In the genomic region with DNA sequence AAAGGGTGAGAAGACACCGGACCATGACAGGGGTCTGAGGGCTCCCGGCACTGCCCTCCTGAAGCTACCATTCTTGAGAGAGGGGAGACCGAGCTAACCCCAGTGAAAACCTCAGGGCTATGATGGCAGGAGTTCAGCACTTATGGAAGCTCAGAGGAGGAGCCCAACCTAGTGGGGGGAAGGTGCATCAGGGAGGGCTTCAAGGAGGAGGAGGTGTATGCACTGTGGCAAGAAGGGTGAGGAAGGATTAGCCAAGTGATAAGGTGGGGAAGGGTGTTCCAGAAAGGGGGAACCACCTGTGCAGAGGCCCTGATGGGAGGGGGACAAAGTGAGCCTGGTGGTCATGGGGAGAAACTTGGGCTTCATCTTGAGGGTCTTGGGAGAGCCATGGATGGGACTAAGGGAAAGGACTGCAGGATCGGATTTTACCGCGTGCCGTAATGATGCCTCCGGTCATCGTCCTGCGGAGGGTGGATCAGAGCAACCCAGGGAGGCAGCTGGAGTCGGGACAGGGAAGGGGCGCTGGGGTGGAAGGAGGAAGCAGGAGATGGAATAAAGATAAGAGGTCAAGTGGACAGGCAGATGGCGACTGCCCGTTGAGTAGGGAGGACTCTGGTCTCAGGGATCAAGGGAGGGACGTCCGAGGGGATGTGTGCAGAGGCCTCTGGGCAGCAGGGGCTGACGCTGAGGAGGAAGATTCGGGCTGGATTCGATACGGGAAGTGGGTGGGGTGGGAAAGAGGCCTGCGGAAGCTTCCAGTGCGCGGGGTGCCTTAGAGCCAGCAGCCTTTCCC, we compare ENCODE assay signal across 6 cellular contexts. TPM values are rescaled to one million over a fixed set of nuclear protein-coding genes. Genes with fewer than 3 reads are reported as not detected.
DNase-seq lines count a peak whose midpoint lies in the region; ATAC-seq and TF ChIP-seq lines count a peak whose summit lies in the region.

No MANE protein-coding gene starts in this region.

- no peaks in the 10 kb centered on the region for H3K36me3 ChIP-seq in gastroesophageal sphincter
- H3K36me3 ChIP-seq in thoracic aorta, result no peaks in the 10 kb centered on the region

- H3K36me3 Mint-ChIP-seq in activated CD4-positive, alpha-beta T cell treated with anti-CD3 and anti-CD28 coated beads, Interleukin-2, amount 10 ng/mL, durations not matched to agents 24 days and 14 days (ENCODE audit: low read depth), result no peaks in the 10 kb centered on the region

- ATAC-seq in gastroesophageal sphincter (no peak), thoracic aorta (ENCODE audit: insufficient number of reproducible peaks, low FRiP score, low read depth) (no peak)

- H3K27ac Mint-ChIP-seq in activated CD4-positive, alpha-beta T cell treated with anti-CD3 and anti-CD28 coated beads, Interleukin-2, amount 10 ng/mL, durations not matched to agents 24 days and 14 days, result no peak overlapping the region

- no peaks in the 10 kb centered on the region for H3K9me3 Mint-ChIP-seq in activated CD4-positive, alpha-beta T cell treated with anti-CD3 and anti-CD28 coated beads, Interleukin-2, amount 10 ng/mL, durations not matched to agents 24 days and 14 days

- H3K9me3 ChIP-seq in gastroesophageal sphincter (no peaks in the 10 kb centered on the region), thoracic aorta (no peaks in the 10 kb centered on the region)

- H3K27ac ChIP-seq in gastroesophageal sphincter, result peak overlapping the region in 2 of 4 donors; percentile 40 to 61
- H3K27ac ChIP-seq in thoracic aorta, result no peak overlapping the region

- H3K4me1 ChIP-seq in gastroesophageal sphincter (peaks cover 0 to 22% (median 4%) of the 10 kb centered on the region in 3 donors), thoracic aorta (ENCODE audit: control insufficient read depth in 1 of 2, low read depth in 2 of 2) (peaks cover 8 to 17% of the 10 kb centered on the region in 2 donors)

- peak overlapping the region; percentile 24 to 64 for H3K4me3 ChIP-seq in gastroesophageal sphincter
- H3K4me3 ChIP-seq in thoracic aorta, result peak overlapping the region; percentile 82

- H3K4me1 Mint-ChIP-seq in activated CD4-positive, alpha-beta T cell treated with anti-CD3 and anti-CD28 coated beads, Interleukin-2, amount 10 ng/mL, durations not matched to agents 24 days and 14 days, result peaks cover 10% of the 10 kb centered on the region

- no peak for TF ChIP-seq POLR2A in gastroesophageal sphincter (IDR thresholded peaks at IDR 0.05)

- TF ChIP-seq CTCF in gastroesophageal sphincter (IDR thresholded peaks at IDR 0.05) (no peak), thoracic aorta (IDR thresholded peaks at IDR 0.05) (no peak)

- 16 to 19% methylated on average over 12 to 23 of the region's 23 CpGs for WGBS in gastroesophageal sphincter (ENCODE audit: low coverage in 1 of 2), 2 donors

- no peak for TF ChIP-seq EP300 in gastroesophageal sphincter (IDR thresholded peaks at IDR 0.05)

- peaks cover 33% of the 10 kb centered on the region for H3K27me3 Mint-ChIP-seq in activated CD4-positive, alpha-beta T cell treated with anti-CD3 and anti-CD28 coated beads, Interleukin-2, amount 10 ng/mL, durations not matched to agents 24 days and 14 days

- DNase-seq in activated CD4-positive, alpha-beta T cell treated with anti-CD3 and anti-CD28 coated beads, Interleukin-2, amount 10 ng/mL, durations not matched to agents 24 days and 14 days, result no peak
- no peak for DNase-seq in activated CD4-positive, alpha-beta T cell treated with anti-CD3 and anti-CD28 coated beads for 4 hours
- no peak for DNase-seq in thoracic aorta (ENCODE audit: low spot score)
- no peak for DNase-seq in putamen (ENCODE audit: low spot score)
- DNase-seq in stimulated activated CD4-positive, alpha-beta T cell treated with anti-CD3 and anti-CD28 coated beads, Interleukin-15, amount 100 ng/mL, for 24 hours, result no peak

- peak overlapping the region; percentile 92 for H3K4me3 Mint-ChIP-seq in activated CD4-positive, alpha-beta T cell treated with anti-CD3 and anti-CD28 coated beads, Interleukin-2, amount 10 ng/mL, durations not matched to agents 24 days and 14 days

- intact Hi-C loops in activated CD4-positive, alpha-beta T cell treated with anti-CD3 and anti-CD28 coated beads, Interleukin-2, amount 10 ng/mL, durations not matched to agents 24 days and 14 days (cut with micrococcal nuclease), result no loop called here

- H3K27me3 ChIP-seq in gastroesophageal sphincter, result peaks cover 75% of the 10 kb centered on the region
- H3K27me3 ChIP-seq in thoracic aorta (replicated peaks; ENCODE audit: insufficient read depth), result no peaks in the 10 kb centered on the region

RNA-seq across cellular contexts. Expression of gene PSMD8, which starts 13.3 kb away (rescaled TPM):
- total RNA-seq in activated CD4-positive, alpha-beta T cell treated with anti-CD3 and anti-CD28 coated beads, Interleukin-2, amount 10 ng/mL, durations not matched to agents 24 days and 14 days, result 314 and 315 TPM in 2 replicates
- total RNA-seq in gastroesophageal sphincter (100 to 1,000 TPM; 161 to 208 (median 171) TPM), thoracic aorta (100 to 1,000 TPM; 173 to 178 TPM)

RNA-seq across cellular contexts. Expression of gene CATSPERG, which starts 25.4 kb away (rescaled TPM):
- 3.4 and 3.7 TPM in 2 replicates for total RNA-seq in activated CD4-positive, alpha-beta T cell treated with anti-CD3 and anti-CD28 coated beads, Interleukin-2, amount 10 ng/mL, durations not matched to agents 24 days and 14 days
- total RNA-seq in gastroesophageal sphincter, result 1 to 10 TPM in 3 of 4 donors, under 1 TPM in 1; 0.07 to 4.7 (median 2.6) TPM
- total RNA-seq in thoracic aorta, result 10 to 100 TPM in 1 of 2 donors, 1 to 10 TPM in 1; 8.7 to 11.9 TPM

RNA-seq across cellular contexts. Expression of gene GGN, which starts 26.8 kb away (rescaled TPM):
- total RNA-seq in activated CD4-positive, alpha-beta T cell treated with anti-CD3 and anti-CD28 coated beads, Interleukin-2, amount 10 ng/mL, durations not matched to agents 24 days and 14 days, result 0.47 and 1.0 TPM in 2 replicates
- under 1 TPM in 1 of 4 donors, not detected in 3; 0.12 TPM for total RNA-seq in gastroesophageal sphincter
- 1 to 10 TPM; 1.5 to 6.0 TPM for total RNA-seq in thoracic aorta

RNA-seq across cellular contexts. Expression of gene SPRED3, which starts 27.5 kb away (rescaled TPM):
- total RNA-seq in activated CD4-positive, alpha-beta T cell treated with anti-CD3 and anti-CD28 coated beads, Interleukin-2, amount 10 ng/mL, durations not matched to agents 24 days and 14 days, result 2.9 and 3.0 TPM in 2 replicates
- total RNA-seq in gastroesophageal sphincter (under 1 TPM; 0.05 to 0.81 (median 0.33) TPM), thoracic aorta (10 to 100 TPM in 1 of 2 donors, 1 to 10 TPM in 1; 4.1 to 16.4 TPM)

RNA-seq across cellular contexts. Expression of gene KCNK6, which starts 41.4 kb away (rescaled TPM):
- total RNA-seq in activated CD4-positive, alpha-beta T cell treated with anti-CD3 and anti-CD28 coated beads, Interleukin-2, amount 10 ng/mL, durations not matched to agents 24 days and 14 days, result 18.7 and 20.1 TPM in 2 replicates
- total RNA-seq in gastroesophageal sphincter, result 1 to 10 TPM; 2.3 to 9.3 (median 6.1) TPM
- total RNA-seq in thoracic aorta, result 10 to 100 TPM; 16.1 to 34.3 TPM
